8 cellular contexts compared by ENCODE assay signal in the genomic region with DNA sequence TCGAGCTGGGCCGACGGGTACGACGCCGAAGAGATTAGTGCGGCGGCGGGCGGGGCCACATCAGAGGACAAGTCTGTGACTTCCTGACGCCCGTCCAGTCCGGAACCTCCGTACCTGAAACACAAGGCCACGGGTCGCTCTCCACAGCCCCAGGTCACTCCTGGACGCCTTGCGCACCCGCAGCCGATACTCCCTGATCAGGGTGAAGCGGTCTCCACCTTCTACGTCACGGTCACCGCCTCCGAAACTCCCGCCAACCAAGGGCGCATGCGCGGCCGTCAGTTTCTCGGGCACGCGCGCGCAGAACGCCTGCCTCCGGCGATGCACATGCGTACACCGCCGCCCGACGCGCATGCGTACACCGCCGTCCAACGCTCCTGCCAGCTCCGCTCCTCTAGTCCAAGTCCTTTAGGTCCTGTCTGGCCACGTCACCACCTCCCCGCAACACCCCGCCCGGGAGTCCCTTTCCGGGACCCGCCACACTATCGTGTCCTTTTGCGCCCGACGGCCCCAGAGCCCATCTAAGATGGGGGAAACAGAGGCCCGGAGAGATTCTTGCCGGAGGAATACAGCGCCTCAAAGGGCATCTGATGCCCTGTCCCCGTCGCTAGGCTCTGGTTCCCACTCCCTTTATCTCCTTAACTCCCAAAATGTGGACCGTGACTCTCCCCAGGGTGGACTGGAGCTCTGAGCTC. TPM values are rescaled to one million over a fixed set of nuclear protein-coding genes. Genes with fewer than 3 reads are reported as not detected.
A peak's percentile ranks its signal among the peaks of the same experiment; 100 is the strongest.
DNase-seq lines count a peak whose midpoint lies in the region; ATAC-seq and TF ChIP-seq lines count a peak whose summit lies in the region.

A gene with protein sequence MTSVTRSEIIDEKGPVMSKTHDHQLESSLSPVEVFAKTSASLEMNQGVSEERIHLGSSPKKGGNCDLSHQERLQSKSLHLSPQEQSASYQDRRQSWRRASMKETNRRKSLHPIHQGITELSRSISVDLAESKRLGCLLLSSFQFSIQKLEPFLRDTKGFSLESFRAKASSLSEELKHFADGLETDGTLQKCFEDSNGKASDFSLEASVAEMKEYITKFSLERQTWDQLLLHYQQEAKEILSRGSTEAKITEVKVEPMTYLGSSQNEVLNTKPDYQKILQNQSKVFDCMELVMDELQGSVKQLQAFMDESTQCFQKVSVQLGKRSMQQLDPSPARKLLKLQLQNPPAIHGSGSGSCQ (minus strand): TSS at position 216 of the 695 bp plus-strand sequence. CDS start 2,305 bp downstream, outside the sequence.

- H3K9me3 Mint-ChIP-seq in CD4-positive, alpha-beta T cell = no peaks in the 10 kb centered on the region
- no peaks in the 10 kb centered on the region for H3K9me3 Mint-ChIP-seq in activated CD4-positive, alpha-beta memory T cell treated with anti-CD3 and anti-CD28 coated beads for 36 hours

- H3K4me3 ChIP-seq in dorsolateral prefrontal cortex (peak within 1 kb of the TSS; percentile 57 to 100 (median 84)), right lobe of liver (peak within 1 kb of the TSS; percentile 69 to 76 (median 72))

- H3K9me3 ChIP-seq in CD4-positive, alpha-beta T cell (ENCODE audit: control insufficient read depth, low read length) = no peaks in the 10 kb centered on the region
- no peaks in the 10 kb centered on the region for H3K9me3 ChIP-seq in right lobe of liver

- intact Hi-C loops in CD4-positive, alpha-beta T cell (cut with DNase I, micrococcal nuclease) = loop anchor here (1.0 to 5.0 kb wide), 7 partner anchors 26 to 323 kb away; partner anchors contain the start of genes RAB5IF (in 2 of the 2) and NDRG3 (in 1 of the 2)
- intact Hi-C loops in activated CD4-positive, alpha-beta memory T cell treated with anti-CD3 and anti-CD28 coated beads for 36 hours (cut with micrococcal nuclease) = loop anchor here (1.0 to 10.0 kb wide), 6 partner anchors 27 to 311 kb away; partner anchors contain the start of genes NDRG3 and RAB5IF
- intact Hi-C loops in dorsolateral prefrontal cortex (cut with DNase I) (loop anchor here (2.0 to 5.0 kb wide), 2 partner anchors 89 kb away; a partner anchor contains a TSS), right lobe of liver (cut with DNase I) (no loop called here)

- TF ChIP-seq CTCF in CD4-positive, alpha-beta T cell (IDR thresholded peaks at IDR 0.05) = no peak
- TF ChIP-seq CTCF in dorsolateral prefrontal cortex (IDR thresholded peaks at IDR 0.05 in 54 of 56, conservative IDR thresholded peaks at IDR 0.05 in 2 of 56; ENCODE audit: low read depth in 1 of 56, partially characterized antibody in 56 of 56) (peak in 9 of 56 donors; percentile 1 to 49 (median 15)), right lobe of liver (IDR thresholded peaks at IDR 0.05) (no peak)

- peaks cover 19% of the 10 kb centered on the region for H3K36me3 Mint-ChIP-seq in CD4-positive, alpha-beta T cell (ENCODE audit: low read depth)
- peaks cover 3% of the 10 kb centered on the region for H3K36me3 Mint-ChIP-seq in activated CD4-positive, alpha-beta memory T cell treated with anti-CD3 and anti-CD28 coated beads for 36 hours

- TF ChIP-seq POLR2A in right lobe of liver (IDR thresholded peaks at IDR 0.05) = peak; percentile 80

- peak; percentile 78 for ATAC-seq in CD4-positive, alpha-beta T cell (ENCODE audit: poor library complexity)
- peak; percentile 81 for ATAC-seq in GM19452 (IDR thresholded peaks at IDR 0.05; ENCODE audit: unreplicated experiment)
- peak; percentile 94 to 97 (median 96) for ATAC-seq in right lobe of liver

- peak; percentile 95 to 99 (median 98) for DNase-seq in CD4-positive, alpha-beta T cell
- DNase-seq in HK-2 (ENCODE audit: unreplicated experiment) = peak; percentile 100
- peak; percentile 93 for DNase-seq in NCI-H82 treated with DMSO at 0.1 percent for 48 hours (lab: John Stamatoyannopoulos, UW; ENCODE audit: unreplicated experiment)
- DNase-seq in activated CD4-positive, alpha-beta memory T cell treated with anti-CD3 and anti-CD28 coated beads for 36 hours = peak; percentile 99
- peak; percentile 87 to 94 (median 91) for DNase-seq in dorsolateral prefrontal cortex
- DNase-seq in right lobe of liver = peak; percentile 99
- DNase-seq in stimulated activated CD4-positive, alpha-beta T cell treated with anti-CD3 and anti-CD28 coated beads, Interleukin-4, amount 100 ng/mL, for 24 hours = peak; percentile 98

- H3K4me1 ChIP-seq in right lobe of liver = peaks cover 0 to 8% (median 3%) of the 10 kb centered on the region in 4 donors

- no peaks in the 10 kb centered on the region for H3K27me3 ChIP-seq in CD4-positive, alpha-beta T cell (ENCODE audit: control insufficient read depth, insufficient read depth, low read length)
- no peaks in the 10 kb centered on the region for H3K27me3 ChIP-seq in dorsolateral prefrontal cortex
- H3K27me3 ChIP-seq in right lobe of liver = no peaks in the 10 kb centered on the region

- H3K4me1 Mint-ChIP-seq in CD4-positive, alpha-beta T cell (ENCODE audit: low read depth) = peaks cover 21% of the 10 kb centered on the region
- H3K4me1 Mint-ChIP-seq in activated CD4-positive, alpha-beta memory T cell treated with anti-CD3 and anti-CD28 coated beads for 36 hours (ENCODE audit: low read depth) = peaks cover 26% of the 10 kb centered on the region

- POLR2A ChIA-PET in CD4-positive, alpha-beta T cell (lab: Charles Lee) = interaction anchor here (0.7 to 2.5 kb wide), 11 partner anchors 15 to 820 kb away, joined by 3 to 16 read pairs (median 4); partner anchors contain the start of genes NDRG3, RAB5IF, SCAND1 and SLA2
- POLR2A ChIA-PET in activated CD4-positive, alpha-beta memory T cell treated with anti-CD3 and anti-CD28 coated beads for 36 hours (lab: Charles Lee) = interaction anchor here (0.6 to 1.7 kb wide), 11 partner anchors 19 to 820 kb away, joined by 3 to 8 read pairs (median 3); partner anchors contain the start of genes RBL1 and SLA2

- H3K27me3 Mint-ChIP-seq in CD4-positive, alpha-beta T cell = no peaks in the 10 kb centered on the region
- peaks cover 2% of the 10 kb centered on the region for H3K27me3 Mint-ChIP-seq in activated CD4-positive, alpha-beta memory T cell treated with anti-CD3 and anti-CD28 coated beads for 36 hours

- peak within 1 kb of the TSS; percentile 94 for H3K27ac Mint-ChIP-seq in CD4-positive, alpha-beta T cell
- peak within 1 kb of the TSS; percentile 91 for H3K27ac Mint-ChIP-seq in activated CD4-positive, alpha-beta memory T cell treated with anti-CD3 and anti-CD28 coated beads for 36 hours

- WGBS in right lobe of liver (ENCODE audit: insufficient coverage, low coverage, low lambda C conversion rate, missing lambda C conversion rate) = under 1% methylated on average over 26 of the region's 65 CpGs

- H3K27ac ChIP-seq in CD4-positive, alpha-beta T cell (ENCODE audit: low read depth, low read length) = peak within 1 kb of the TSS; percentile 83
- H3K27ac ChIP-seq in dorsolateral prefrontal cortex (peak within 1 kb of the TSS; percentile 36 to 97 (median 91)), right lobe of liver (peak within 1 kb of the TSS; percentile 84 to 99 (median 94))

- H3K4me3 Mint-ChIP-seq in CD4-positive, alpha-beta T cell = peak within 1 kb of the TSS; percentile 97
- peak within 1 kb of the TSS; percentile 89 for H3K4me3 Mint-ChIP-seq in activated CD4-positive, alpha-beta memory T cell treated with anti-CD3 and anti-CD28 coated beads for 36 hours

- no peaks in the 10 kb centered on the region for H3K36me3 ChIP-seq in right lobe of liver

- CTCF ChIA-PET in CD4-positive, alpha-beta T cell (lab: Charles Lee) = interaction anchor here (0.6 to 1.4 kb wide), 13 partner anchors 10 to 202 kb away, joined by 3 to 7 read pairs (median 3); partner anchors contain the start of genes NDRG3 and RAB5IF
- CTCF ChIA-PET in activated CD4-positive, alpha-beta memory T cell treated with anti-CD3 and anti-CD28 coated beads for 36 hours (lab: Charles Lee) = interaction anchor here (0.6 to 3.3 kb wide), 25 partner anchors 10 to 819 kb away, joined by 3 to 15 read pairs (median 4); partner anchors contain the start of genes NDRG3, RAB5IF, RBL1 and SCAND1

RNA-seq across cellular contexts. Expression of the gene that starts here (rescaled TPM):
- total RNA-seq in CD4-positive, alpha-beta T cell = 10 to 100 TPM; 10.5 to 14.3 TPM
- total RNA-seq in activated CD4-positive, alpha-beta memory T cell treated with anti-CD3 and anti-CD28 coated beads for 36 hours = 10 to 100 TPM; 25.9 to 30.1 TPM
- 10 to 100 TPM in 38 of 120 experiments, 1 to 10 TPM in 82; 4.1 to 15.2 (median 8.6) TPM for total RNA-seq in dorsolateral prefrontal cortex
- total RNA-seq in right lobe of liver = 1 to 10 TPM; 2.7 to 9.8 (median 4.7) TPM

Comparison
In these comparisons a context has a peak if more than half of its experiments do, and no peak if none do; other contexts are left out.
1. Peak in every context shown above with its lines: DNase-seq, ATAC-seq, H3K4me3 ChIP-seq and H3K27ac ChIP-seq.
2. intact Hi-C loops: an anchor here in CD4-positive, alpha-beta T cell (1.0 to 5.0 kb wide), activated CD4-positive, alpha-beta memory T cell treated with anti-CD3 and anti-CD28 coated beads for 36 hours (1.0 to 10.0 kb wide) and dorsolateral prefrontal cortex (2.0 to 5.0 kb wide); none called in right lobe of liver.